1 cellular context compared by ENCODE assay signal in the genomic region with DNA sequence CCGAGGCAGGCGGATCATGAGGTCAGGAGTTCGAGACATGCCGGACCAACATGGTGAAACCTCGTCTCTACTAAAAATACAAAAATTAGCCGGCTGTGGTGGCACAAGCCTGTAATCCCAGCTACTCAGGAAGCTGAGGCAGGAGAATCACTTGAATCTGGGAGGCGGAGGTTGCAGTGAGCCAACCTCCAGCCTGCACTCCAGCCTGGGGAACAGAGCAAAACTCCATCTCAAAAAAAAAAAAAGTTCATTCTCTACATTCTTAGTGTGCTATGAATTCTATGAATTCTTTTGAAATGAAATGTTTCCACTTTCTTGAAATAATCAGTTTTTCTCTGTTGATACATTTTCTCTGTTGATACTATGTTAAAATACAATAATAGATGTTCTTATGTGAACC. TPM values are rescaled to one million over a fixed set of nuclear protein-coding genes. Genes with fewer than 3 reads are reported as not detected.
"Had no signal": no experiment of that assay in that cellular context is flagged by ENCODE, and none has a peak within 500 bp of the region (broad histone marks: within the 10 kb centered on the region; RNA-seq: fewer than 3 reads in every experiment).

No MANE protein-coding gene starts in this region.

RNA-seq across cellular contexts. Expression of gene DSC3, which starts 4.9 kb away (rescaled TPM):
- total RNA-seq: naive thymus-derived CD4-positive, alpha-beta T cell had no signal
- polyA plus RNA-seq: naive thymus-derived CD4-positive, alpha-beta T cell had no signal
